10 cellular contexts compared by ENCODE assay signal in the genomic region with DNA sequence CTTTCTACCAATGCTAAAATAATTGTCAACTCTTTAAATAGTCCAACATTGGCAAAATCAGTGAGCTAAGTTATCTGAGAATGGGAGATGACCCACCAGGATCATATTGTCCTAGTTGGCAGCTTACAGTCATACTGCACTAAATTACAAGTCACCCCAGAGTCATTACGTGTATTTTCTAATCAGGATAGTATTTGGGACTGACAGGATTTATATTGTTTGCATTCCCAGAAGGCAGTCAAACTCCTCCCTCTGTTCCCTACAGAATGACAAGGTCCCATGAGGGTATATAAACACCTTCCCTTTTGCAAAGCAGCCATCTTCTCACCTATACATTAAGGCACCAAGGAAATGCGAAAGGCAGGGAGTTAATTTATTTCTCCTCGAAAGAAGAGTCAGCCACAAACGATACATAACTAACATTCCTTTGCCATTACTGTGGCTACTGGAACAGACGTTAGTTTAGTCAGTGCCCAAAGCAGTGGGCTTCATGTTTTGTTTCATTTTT.
A peak's percentile ranks its signal among the peaks of the same experiment; 100 is the strongest.
DNase-seq lines count a peak whose midpoint lies in the region; ATAC-seq and TF ChIP-seq lines count a peak whose summit lies in the region.
"Had no signal": no experiment of that assay in that cellular context is flagged by ENCODE, and none has a peak within 500 bp of the region (broad histone marks: within the 10 kb centered on the region; RNA-seq: fewer than 3 reads in every experiment).

No MANE protein-coding gene starts in this region.

- TF ChIP-seq CTCF in RWPE2 (IDR thresholded peaks at IDR 0.05; ENCODE audit: poor library complexity, severe bottlenecking) (no peak), osteoblast (IDR thresholded peaks at IDR 0.05; ENCODE audit: extremely low read depth, low read depth, low read length) (no peak)

- H2AFZ ChIP-seq in osteoblast (ENCODE audit: low read length) (peak overlapping the region; percentile 39), Karpas-422 (ENCODE audit: low read length) (no peak overlapping the region)

- H3K4me2 ChIP-seq in osteoblast (ENCODE audit: insufficient read depth, low read length) (peak overlapping the region; percentile 85), Karpas-422 (ENCODE audit: low read depth, low read length, poor library complexity, severe bottlenecking) (no peak overlapping the region)

- no peak overlapping the region for H3K9ac ChIP-seq in Karpas-422 (ENCODE audit: low read length)

- H3K4me1 ChIP-seq in RWPE2 (ENCODE audit: insufficient read depth, poor library complexity, severe bottlenecking) (peaks cover 34% of the 10 kb centered on the region), osteoblast (ENCODE audit: insufficient read depth, low read length) (peaks cover 62% of the 10 kb centered on the region), Karpas-422 (ENCODE audit: low read length) (no peaks in the 10 kb centered on the region)

- no peak overlapping the region for H3K4me3 ChIP-seq in RWPE2 (ENCODE audit: severe bottlenecking)
- H3K4me3 ChIP-seq in osteoblast (ENCODE audit: insufficient read depth, low read length), result peak overlapping the region; percentile 46
- H3K4me3 ChIP-seq in Karpas-422 (ENCODE audit: low read length), result no peak overlapping the region
- H3K4me3 ChIP-seq: right atrium auricular region had no signal

- no peaks in the 10 kb centered on the region for H3K9me2 ChIP-seq in Karpas-422 (replicated peaks; ENCODE audit: insufficient read depth, low read length)

- H3K79me2 ChIP-seq in osteoblast (ENCODE audit: insufficient read depth, low read length) (no peaks in the 10 kb centered on the region), Karpas-422 (ENCODE audit: low read length) (no peaks in the 10 kb centered on the region)

- H3K9me3 ChIP-seq in RWPE2 (ENCODE audit: severe bottlenecking), result no peaks in the 10 kb centered on the region
- no peaks in the 10 kb centered on the region for H3K9me3 ChIP-seq in osteoblast (ENCODE audit: low read depth, low read length)
- H3K9me3 ChIP-seq in Karpas-422 (ENCODE audit: low read length), result no peaks in the 10 kb centered on the region
- H3K9me3 ChIP-seq: right atrium auricular region had no signal

- H4K20me1 ChIP-seq in osteoblast (ENCODE audit: insufficient read depth, low read length) (no peaks in the 10 kb centered on the region), Karpas-422 (ENCODE audit: insufficient read depth, low read depth, low read length) (no peaks in the 10 kb centered on the region)

- ATAC-seq in RWPE2 (ENCODE audit: low read depth), result peak; percentile 90
- no peak for ATAC-seq in HG03097 (IDR thresholded peaks at IDR 0.05; ENCODE audit: low FRiP score, unreplicated experiment)
- no peak for ATAC-seq in HG02870 (IDR thresholded peaks at IDR 0.05; ENCODE audit: unreplicated experiment)

- H3K36me3 ChIP-seq in RWPE2 (ENCODE audit: low read depth) (peaks cover 5% of the 10 kb centered on the region; the same call in 1 of the 2 replicates), osteoblast (ENCODE audit: insufficient read depth, low read length) (peaks cover 14% of the 10 kb centered on the region), Karpas-422 (ENCODE audit: insufficient read depth, low read length) (no peaks in the 10 kb centered on the region)
- H3K36me3 ChIP-seq: right atrium auricular region had no signal

- H3K27ac ChIP-seq in RWPE2 (ENCODE audit: poor library complexity, severe bottlenecking) (peak overlapping the region; percentile 98), epithelial cell of prostate (peak overlapping the region; percentile 78), osteoblast (ENCODE audit: low read depth, low read length) (peak overlapping the region; percentile 93), Karpas-422 (ENCODE audit: low read length) (no peak overlapping the region)

- peak; percentile 87 for DNase-seq in EH (ENCODE audit: low read depth)
- no peak for DNase-seq in RWPE2 (ENCODE audit: low spot score)
- DNase-seq in epithelial cell of prostate (ENCODE audit: low read depth, low spot score), result no peak
- no peak for DNase-seq in osteoblast (ENCODE audit: insufficient read length, low spot score, missing footprints)
- DNase-seq in Karpas-422, result no peak
- no peak for DNase-seq in GOT3 (lab: John Stamatoyannopoulos, UW)
- DNase-seq: NCI-H2227 treated with DMSO at 0.1 percent for 48 hours had no signal

- no peaks in the 10 kb centered on the region for H3K27me3 ChIP-seq in RWPE2 (ENCODE audit: insufficient read depth, poor library complexity, severe bottlenecking)
- no peaks in the 10 kb centered on the region for H3K27me3 ChIP-seq in osteoblast (ENCODE audit: insufficient read depth, low read length)
- no peaks in the 10 kb centered on the region for H3K27me3 ChIP-seq in Karpas-422 (ENCODE audit: low read length)
- H3K27me3 ChIP-seq: right atrium auricular region had no signal
